Comparison of ENCODE assay signal across 8 cellular contexts in genomic region chr1:53326088-53326597, GRCh38. TPM values are rescaled to one million over a fixed set of nuclear protein-coding genes. Genes with fewer than 3 reads are reported as not detected.
DNase-seq lines count a peak whose midpoint lies in the region; ATAC-seq and TF ChIP-seq lines count a peak whose summit lies in the region.

No MANE protein-coding gene starts in this region.

- H3K27ac ChIP-seq in OCI-LY3 (ENCODE audit: low read length): peak overlapping the region; percentile 84
- no peak overlapping the region for H3K27ac ChIP-seq in muscle layer of colon (ENCODE audit: low read depth, low read length)

- no peaks in the 10 kb centered on the region for H3K27me3 ChIP-seq in OCI-LY3 (ENCODE audit: low read depth, low read length)
- H3K27me3 ChIP-seq in muscle layer of colon (ENCODE audit: control insufficient read depth in 1 of 2, insufficient read depth in 2 of 2, low read length in 2 of 2): no peaks in the 10 kb centered on the region

- peak overlapping the region; percentile 83 for H3K4me2 ChIP-seq in OCI-LY3 (ENCODE audit: low read length)

- H3K4me1 ChIP-seq in OCI-LY3 (ENCODE audit: low read length) (peaks cover 15% of the 10 kb centered on the region), muscle layer of colon (ENCODE audit: insufficient read depth, low read length) (peaks cover 13% of the 10 kb centered on the region)

- H3K79me2 ChIP-seq in OCI-LY3 (ENCODE audit: low read length): peaks cover 79% of the 10 kb centered on the region

- H3K4me3 ChIP-seq in OCI-LY3 (ENCODE audit: low read length) (peak overlapping the region; percentile 97), muscle layer of colon (ENCODE audit: low read depth in 1 of 2, low read length in 2 of 2) (peak overlapping the region; percentile 67 to 80)

- no peak overlapping the region for H2AFZ ChIP-seq in OCI-LY3 (ENCODE audit: low read depth, low read length)

- H4K20me1 ChIP-seq in OCI-LY3 (ENCODE audit: insufficient read depth, low read length): peaks cover 18% of the 10 kb centered on the region

- no peaks in the 10 kb centered on the region for H3K9me3 ChIP-seq in OCI-LY3 (ENCODE audit: insufficient read depth, low read length)
- H3K9me3 ChIP-seq in muscle layer of colon (ENCODE audit: low read length): no peaks in the 10 kb centered on the region

- ATAC-seq in GM21528 (IDR thresholded peaks at IDR 0.05; ENCODE audit: low FRiP score, unreplicated experiment) (peak; percentile 81), esophagus mucosa (peak; percentile 96)

- H3K36me3 ChIP-seq in OCI-LY3 (replicated peaks; ENCODE audit: low read depth, low read length): peaks cover 27% of the 10 kb centered on the region
- H3K36me3 ChIP-seq in muscle layer of colon (ENCODE audit: insufficient read depth, low read length): no peaks in the 10 kb centered on the region

- peak overlapping the region; percentile 96 for H3K9ac ChIP-seq in OCI-LY3 (ENCODE audit: low read length)
- H3K9ac ChIP-seq in muscle layer of colon (ENCODE audit: low read length): no peak overlapping the region

- no peak for TF ChIP-seq CTCF in OCI-LY3 (IDR thresholded peaks at IDR 0.05; ENCODE audit: low read depth, low read length)

- peak; percentile 87 for DNase-seq in DMS153 (lab: John Stamatoyannopoulos, UW)
- peak; percentile 96 for DNase-seq in HuH-7 (ENCODE audit: low spot score)
- DNase-seq in activated T-cell treated with anti-CD3 and anti-CD28 coated beads for 24 hours (ENCODE audit: low read depth): peak; percentile 95
- peak; percentile 96 for DNase-seq in stimulated activated CD8-positive, alpha-beta memory T cell treated with anti-CD3 and anti-CD28 coated beads, Interleukin-4, amount 100 ng/mL, for 48 hours

RNA-seq across cellular contexts. Expression of gene LRP8, which starts 1.7 kb away (rescaled TPM):
- total RNA-seq in esophagus mucosa: 21.0 TPM
